Comparison of ENCODE assay signal across 20 cellular contexts in the genomic region with DNA sequence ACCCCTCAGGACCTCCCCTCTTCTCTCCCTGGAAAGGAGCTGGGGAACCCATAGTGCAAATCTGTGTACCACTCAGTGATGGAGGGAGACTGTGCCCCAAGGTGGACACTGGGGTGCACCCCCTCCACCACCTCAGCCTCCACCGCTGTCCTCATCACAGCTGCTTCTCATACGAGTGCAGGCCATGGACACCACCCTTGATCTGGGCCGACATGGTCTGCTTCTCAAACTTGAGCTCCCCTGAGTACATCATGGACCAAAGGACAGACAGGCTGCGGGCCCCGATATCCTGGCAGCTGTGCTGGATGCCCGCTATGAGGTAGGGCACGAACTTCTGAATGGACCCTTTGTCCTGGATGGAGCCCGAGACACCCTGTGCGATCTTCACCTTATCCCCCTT.
"Had no signal": no experiment of that assay in that cellular context is flagged by ENCODE, and none has a peak within 500 bp of the region (broad histone marks: within the 10 kb centered on the region; RNA-seq: fewer than 3 reads in every experiment).

No MANE protein-coding gene starts in this region.

- H3K27me3 ChIP-seq: SJSA1 had no signal

- H3K4me3 ChIP-seq: SJSA1, SK-N-MC had no signal

- DNase-seq: KBM-7, NCI-H1092, NCI-H1105 treated with DMSO at 0.1 percent for 48 hours, NCI-H1417 treated with DMSO at 0.1 percent for 48 hours, NCI-H146, NCI-H1694 treated with DMSO at 0.1 percent for 48 hours, NCI-H2029, NCI-H2081 treated with DMSO at 0.1 percent for 48 hours, NCI-H2171, NCI-H226, NCI-H446, NCI-H510A, NCI-H524 treated with DMSO at 0.1 percent for 48 hours, NCI-H69, NCI-H774, Right ventricle myocardium superior, RPMI8226, SIG-M5 had no signal

- H3K27ac ChIP-seq: SJSA1, SK-N-MC had no signal
